ENCODE assay signal across 10 cellular contexts in genomic region chr14:89615421-89615820, GRCh38.
DNase-seq lines count a peak whose midpoint lies in the region; ATAC-seq and TF ChIP-seq lines count a peak whose summit lies in the region.
"Had no signal": no experiment of that assay in that cellular context is flagged by ENCODE, and none has a peak within 500 bp of the region (broad histone marks: within the 10 kb centered on the region; RNA-seq: fewer than 3 reads in every experiment).

No MANE protein-coding gene starts in this region.

- peaks cover 42% of the 10 kb centered on the region for H3K36me3 Mint-ChIP-seq in activated naive CD4-positive, alpha-beta T cell treated with anti-CD3 and anti-CD28 coated beads, Interleukin-2, amount 10 ng/mL, durations not matched to agents 7 days and 5 days
- H3K36me3 Mint-ChIP-seq in T-helper 2 cell treated with Interferon-gamma antibody and Interleukin-4, amounts not matched to agents 5 μg/mL and 100 μg/mL, for 36 hours (ENCODE audit: low read depth), result peaks cover 36% of the 10 kb centered on the region
- peaks cover 14 to 21% of the 10 kb centered on the region in 2 donors for H3K36me3 Mint-ChIP-seq in CD14-positive monocyte

- H3K27ac ChIP-seq in smooth muscle cell (ENCODE audit: low read depth), result no peak overlapping the region

- peaks cover 43% of the 10 kb centered on the region for H3K4me1 ChIP-seq in smooth muscle cell (ENCODE audit: low read depth)

- WGBS in smooth muscle cell (ENCODE audit: low lambda C conversion rate), result 52% methylated on average over 3 of the region's 3 CpGs

- H3K36me3 ChIP-seq in smooth muscle cell (ENCODE audit: low read depth), result no peaks in the 10 kb centered on the region

- peaks cover 2% of the 10 kb centered on the region for H3K9me3 Mint-ChIP-seq in activated naive CD4-positive, alpha-beta T cell treated with anti-CD3 and anti-CD28 coated beads, Interleukin-2, amount 10 ng/mL, durations not matched to agents 7 days and 5 days
- H3K9me3 Mint-ChIP-seq in T-helper 2 cell treated with Interferon-gamma antibody and Interleukin-4, amounts not matched to agents 5 μg/mL and 100 μg/mL, for 36 hours, result no peaks in the 10 kb centered on the region
- H3K9me3 Mint-ChIP-seq in CD14-positive monocyte, result no peaks in the 10 kb centered on the region

- H3K4me3 Mint-ChIP-seq in activated naive CD4-positive, alpha-beta T cell treated with anti-CD3 and anti-CD28 coated beads, Interleukin-2, amount 10 ng/mL, durations not matched to agents 7 days and 5 days, result peak overlapping the region; percentile 94
- H3K4me3 Mint-ChIP-seq in T-helper 2 cell treated with Interferon-gamma antibody and Interleukin-4, amounts not matched to agents 5 μg/mL and 100 μg/mL, for 36 hours, result peak overlapping the region; percentile 93
- no peak overlapping the region for H3K4me3 Mint-ChIP-seq in CD14-positive monocyte

- no peak overlapping the region for H3K9ac ChIP-seq in smooth muscle cell (ENCODE audit: low read depth)

- H3K27me3 Mint-ChIP-seq in activated naive CD4-positive, alpha-beta T cell treated with anti-CD3 and anti-CD28 coated beads, Interleukin-2, amount 10 ng/mL, durations not matched to agents 7 days and 5 days, result no peaks in the 10 kb centered on the region
- H3K27me3 Mint-ChIP-seq in T-helper 2 cell treated with Interferon-gamma antibody and Interleukin-4, amounts not matched to agents 5 μg/mL and 100 μg/mL, for 36 hours (ENCODE audit: low read depth), result no peaks in the 10 kb centered on the region
- H3K27me3 Mint-ChIP-seq in CD14-positive monocyte (ENCODE audit: low read depth in 3 of 3), result peaks cover 0 to 3% (median 0%) of the 10 kb centered on the region in 3 donors

- TF ChIP-seq CTCF in fibroblast of pulmonary artery (IDR thresholded peaks at IDR 0.05; ENCODE audit: low read length, missing control alignments) (no peak), smooth muscle cell (IDR thresholded peaks at IDR 0.05; ENCODE audit: borderline replicate concordance, insufficient read depth, poor library complexity, severe bottlenecking) (no peak), CD14-positive monocyte (IDR thresholded peaks at IDR 0.05) (no peak)

- H3K4me3 ChIP-seq in fibroblast of pulmonary artery (replicated peaks; ENCODE audit: low read depth, low read length), result no peak overlapping the region
- no peak overlapping the region for H3K4me3 ChIP-seq in smooth muscle cell

- no peak for DNase-seq in activated naive CD4-positive, alpha-beta T cell treated with anti-CD3 and anti-CD28 coated beads, Interleukin-2, amount 10 ng/mL, durations not matched to agents 7 days and 5 days
- DNase-seq in activated naive CD4-positive, alpha-beta T cell treated with Interleukin-2 at 50 U/mL for 16 hours, result no peak
- no peak for DNase-seq in T-helper 2 cell treated with Interferon-gamma antibody and Interleukin-4, amounts not matched to agents 5 μg/mL and 100 μg/mL, for 36 hours (ENCODE audit: low spot score)
- DNase-seq in fibroblast of pulmonary artery (ENCODE audit: low read depth) (peak; percentile 72), smooth muscle cell (lab: John Stamatoyannopoulos, UW; ENCODE audit: unreplicated experiment) (no peak), NCI-H146 (lab: John Stamatoyannopoulos, UW) (no peak), CD14-positive monocyte (ENCODE audit: low spot score) (no peak)
- DNase-seq: NCI-H1694 treated with DMSO at 0.1 percent for 48 hours had no signal

- intact Hi-C loops in CD14-positive monocyte (cut with micrococcal nuclease), result loop anchor here (5.0 to 10.0 kb wide), 5 partner anchors 48 to 299 kb away; partner anchors contain the start of gene FOXN3 (in 2 of the 2)

- no peak overlapping the region for H2AFZ ChIP-seq in smooth muscle cell (ENCODE audit: low read depth)

- peaks cover 31% of the 10 kb centered on the region for H3K79me2 ChIP-seq in smooth muscle cell (ENCODE audit: low read depth)

- H3K27me3 ChIP-seq in smooth muscle cell (ENCODE audit: low read depth), result peaks cover 3% of the 10 kb centered on the region

- peak overlapping the region; percentile 17 for H3K4me2 ChIP-seq in smooth muscle cell

- peak overlapping the region; percentile 98 for H3K27ac Mint-ChIP-seq in activated naive CD4-positive, alpha-beta T cell treated with anti-CD3 and anti-CD28 coated beads, Interleukin-2, amount 10 ng/mL, durations not matched to agents 7 days and 5 days
- H3K27ac Mint-ChIP-seq in T-helper 2 cell treated with Interferon-gamma antibody and Interleukin-4, amounts not matched to agents 5 μg/mL and 100 μg/mL, for 36 hours, result peak overlapping the region; percentile 94
- H3K27ac Mint-ChIP-seq in CD14-positive monocyte, result peak overlapping the region in 1 of 7 donors; percentile 23
- H3K27ac Mint-ChIP-seq: progenitor cell of endocrine pancreas had no signal

- H3K4me1 Mint-ChIP-seq in activated naive CD4-positive, alpha-beta T cell treated with anti-CD3 and anti-CD28 coated beads, Interleukin-2, amount 10 ng/mL, durations not matched to agents 7 days and 5 days, result peaks cover 64% of the 10 kb centered on the region
- H3K4me1 Mint-ChIP-seq in T-helper 2 cell treated with Interferon-gamma antibody and Interleukin-4, amounts not matched to agents 5 μg/mL and 100 μg/mL, for 36 hours (ENCODE audit: low read depth), result peaks cover 56% of the 10 kb centered on the region
- H3K4me1 Mint-ChIP-seq in CD14-positive monocyte, result peaks cover 52% of the 10 kb centered on the region

- no peaks in the 10 kb centered on the region for H3F3A ChIP-seq in smooth muscle cell (ENCODE audit: low read depth)

- CTCF ChIA-PET in activated naive CD4-positive, alpha-beta T cell treated with anti-CD3 and anti-CD28 coated beads, Interleukin-2, amount 10 ng/mL, durations not matched to agents 7 days and 5 days (lab: Charles Lee), result interaction anchor here (1.0 to 1.2 kb wide), 2 partner anchors 106 to 576 kb away, joined by 3 read pairs; no protein-coding TSS in a partner anchor

- ATAC-seq in HG03354 (IDR thresholded peaks at IDR 0.05; ENCODE audit: poor library complexity, severe bottlenecking, unreplicated experiment), result no peak

- no peaks in the 10 kb centered on the region for H3K9me3 ChIP-seq in smooth muscle cell (replicated peaks; ENCODE audit: low read depth)

- peaks cover 7% of the 10 kb centered on the region for H4K20me1 ChIP-seq in smooth muscle cell (ENCODE audit: low read depth)

Comparison
In these comparisons a context has a peak if more than half of its experiments do, and no peak if none do; other contexts are left out.
1. H3K4me3 Mint-ChIP-seq: peak in activated naive CD4-positive, alpha-beta T cell treated with anti-CD3 and anti-CD28 coated beads, Interleukin-2, amount 10 ng/mL, durations not matched to agents 7 days and 5 days (single experiment) and T-helper 2 cell treated with Interferon-gamma antibody and Interleukin-4, amounts not matched to agents 5 μg/mL and 100 μg/mL, for 36 hours (single experiment); none in CD14-positive monocyte (0 of 2).